1 cellular context compared by ENCODE assay signal in the genomic region with DNA sequence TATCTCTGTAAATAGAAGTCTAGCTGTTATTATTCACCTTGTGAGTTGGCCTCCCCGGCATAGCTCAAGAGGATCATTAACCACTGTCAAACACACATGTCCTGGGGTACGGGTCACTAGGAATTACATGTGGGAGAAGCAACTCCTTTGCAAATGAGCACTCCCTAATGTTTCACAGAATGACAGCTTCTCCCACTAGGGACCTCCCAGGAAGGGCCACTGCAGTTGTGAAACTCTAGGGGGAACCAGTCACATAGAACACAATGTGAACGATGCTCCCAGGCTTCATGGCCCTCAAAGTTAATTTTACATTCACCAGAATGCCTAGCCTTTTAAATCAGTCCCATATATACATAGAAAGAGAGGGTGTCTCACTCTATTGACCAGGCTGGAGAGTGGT.
A peak's percentile ranks its signal among the peaks of the same experiment; 100 is the strongest.
TF ChIP-seq lines count a peak whose summit lies in the region.

No MANE protein-coding gene starts in this region.

TF ChIP-seq in HepG2, 621 proteins besides CTCF, POLR2A, EP300 and RAD21:
- TF ChIP-seq STAG1 (CRISPR knock-in tag; IDR thresholded peaks at IDR 0.05) (peak; percentile 36), SMC3 (IDR thresholded peaks at IDR 0.05; ENCODE audit: low read length) (peak; percentile 27), MED8 (CRISPR knock-in tag; IDR thresholded peaks at IDR 0.05; ENCODE audit: insufficient replicate concordance) (no peak)
